In genomic region chr12:122965851-122966742, GRCh38 we compare ENCODE assay signal across 8 cellular contexts. TPM values are rescaled to one million over a fixed set of nuclear protein-coding genes. Genes with fewer than 3 reads are reported as not detected.
DNase-seq lines count a peak whose midpoint lies in the region; ATAC-seq and TF ChIP-seq lines count a peak whose summit lies in the region.

Gene ABCB9, minus strand, starts transcription at chr12:122966463. Its CDS starts 6,228 bp downstream, at chr12:122960235.

- H3K27ac Mint-ChIP-seq in activated T-helper 2 cell treated with anti-CD3 and anti-CD28 coated beads, Interferon-gamma antibody, Interleukin-2, Interleukin-4, amounts not matched to agents 10 μg/mL and 5 μg/mL and 100 μg/mL, durations not matched to agents 14 hours and 24 hours and 36 hours: no peak within 1 kb of the TSS
- H3K27ac Mint-ChIP-seq in natural killer cell: peak within 1 kb of the TSS in 1 of 2 donors; percentile 65
- H3K27ac Mint-ChIP-seq in stimulated activated naive B cell treated with anti-CD40 and anti-IgM and Interleukin-4, amounts not matched to agents 10 μg/mL and 1 μg/mL and 100 μg/mL, for 72 hours: no peak within 1 kb of the TSS

- POLR2A ChIA-PET in RWPE1 (lab: Yijun Ruan, JAX; ENCODE audit: low non-redundant PET): interaction anchor here (0.6 to 0.7 kb wide), 2 partner anchors 9 to 130 kb away, joined by 3 read pairs; no protein-coding TSS in a partner anchor

- H3K27ac ChIP-seq in RWPE1: peak within 1 kb of the TSS; percentile 71

- peak within 1 kb of the TSS; percentile 33 for H3K4me3 Mint-ChIP-seq in activated T-helper 2 cell treated with anti-CD3 and anti-CD28 coated beads, Interferon-gamma antibody, Interleukin-2, Interleukin-4, amounts not matched to agents 10 μg/mL and 5 μg/mL and 100 μg/mL, durations not matched to agents 14 hours and 24 hours and 36 hours (ENCODE audit: low read depth)
- H3K4me3 Mint-ChIP-seq in natural killer cell: peak within 1 kb of the TSS; percentile 45
- H3K4me3 Mint-ChIP-seq in stimulated activated naive B cell treated with anti-CD40 and anti-IgM and Interleukin-4, amounts not matched to agents 10 μg/mL and 1 μg/mL and 100 μg/mL, for 72 hours: peak within 1 kb of the TSS; percentile 78 to 83

- H3K36me3 Mint-ChIP-seq in activated T-helper 2 cell treated with anti-CD3 and anti-CD28 coated beads, Interferon-gamma antibody, Interleukin-2, Interleukin-4, amounts not matched to agents 10 μg/mL and 5 μg/mL and 100 μg/mL, durations not matched to agents 14 hours and 24 hours and 36 hours (ENCODE audit: low read depth): no peaks in the 10 kb centered on the region
- H3K36me3 Mint-ChIP-seq in natural killer cell: no peaks in the 10 kb centered on the region
- no peaks in the 10 kb centered on the region for H3K36me3 Mint-ChIP-seq in stimulated activated naive B cell treated with anti-CD40 and anti-IgM and Interleukin-4, amounts not matched to agents 10 μg/mL and 1 μg/mL and 100 μg/mL, for 72 hours

- TF ChIP-seq CTCF in RWPE1 (conservative IDR thresholded peaks at IDR 0.05; ENCODE audit: low read depth) (no peak), fibroblast of pulmonary artery (IDR thresholded peaks at IDR 0.05; ENCODE audit: low read length, missing control alignments) (no peak), natural killer cell (IDR thresholded peaks at IDR 0.05) (no peak)

- H3K27me3 Mint-ChIP-seq in activated T-helper 2 cell treated with anti-CD3 and anti-CD28 coated beads, Interferon-gamma antibody, Interleukin-2, Interleukin-4, amounts not matched to agents 10 μg/mL and 5 μg/mL and 100 μg/mL, durations not matched to agents 14 hours and 24 hours and 36 hours (ENCODE audit: low read depth): no peaks in the 10 kb centered on the region
- H3K27me3 Mint-ChIP-seq in natural killer cell (ENCODE audit: low read depth in 2 of 2): no peaks in the 10 kb centered on the region
- H3K27me3 Mint-ChIP-seq in stimulated activated naive B cell treated with anti-CD40 and anti-IgM and Interleukin-4, amounts not matched to agents 10 μg/mL and 1 μg/mL and 100 μg/mL, for 72 hours: no peaks in the 10 kb centered on the region

- no peaks in the 10 kb centered on the region for H3K9me3 Mint-ChIP-seq in activated T-helper 2 cell treated with anti-CD3 and anti-CD28 coated beads, Interferon-gamma antibody, Interleukin-2, Interleukin-4, amounts not matched to agents 10 μg/mL and 5 μg/mL and 100 μg/mL, durations not matched to agents 14 hours and 24 hours and 36 hours
- no peaks in the 10 kb centered on the region for H3K9me3 Mint-ChIP-seq in natural killer cell
- H3K9me3 Mint-ChIP-seq in stimulated activated naive B cell treated with anti-CD40 and anti-IgM and Interleukin-4, amounts not matched to agents 10 μg/mL and 1 μg/mL and 100 μg/mL, for 72 hours: no peaks in the 10 kb centered on the region

- ATAC-seq in GM21367 (IDR thresholded peaks at IDR 0.05; ENCODE audit: unreplicated experiment): peak; percentile 64
- ATAC-seq in natural killer cell: peak; percentile 98 to 99 (median 98)
- ATAC-seq in stimulated activated naive B cell treated with anti-CD40 and anti-IgM and Interleukin-4, amounts not matched to agents 10 μg/mL and 1 μg/mL and 100 μg/mL, for 72 hours (replicated peaks): peak; percentile 98

- CTCF ChIA-PET in RWPE1 (lab: Yijun Ruan, JAX): interaction anchor here (0.5 to 0.7 kb wide), 5 partner anchors 70 to 246 kb away, joined by 3 to 6 read pairs (median 3); partner anchors contain the start of genes PITPNM2 and VPS37B

- DNase-seq in CD1c-positive myeloid dendritic cell (ENCODE audit: extremely low spot score) (peak; percentile 96), KG1 (lab: John Stamatoyannopoulos, UW) (peak; percentile 78), RWPE1 (ENCODE audit: low spot score) (peak; percentile 98), fibroblast of pulmonary artery (ENCODE audit: low read depth) (peak; percentile 92), natural killer cell (peak; percentile 80)
- DNase-seq in activated T-helper 2 cell treated with anti-CD3 and anti-CD28 coated beads, Interferon-gamma antibody, Interleukin-2, Interleukin-4, amounts not matched to agents 10 μg/mL and 5 μg/mL and 100 μg/mL, durations not matched to agents 14 hours and 24 hours and 36 hours (ENCODE audit: low spot score): peak; percentile 85
- DNase-seq in stimulated activated naive B cell treated with anti-CD40 and anti-IgM and Interleukin-4, amounts not matched to agents 10 μg/mL and 1 μg/mL and 100 μg/mL, for 72 hours: peak; percentile 80

- intact Hi-C loops in activated T-helper 2 cell treated with anti-CD3 and anti-CD28 coated beads, Interferon-gamma antibody, Interleukin-2, Interleukin-4, amounts not matched to agents 10 μg/mL and 5 μg/mL and 100 μg/mL, durations not matched to agents 14 hours and 24 hours and 36 hours (cut with micrococcal nuclease): loop anchor here (1.0 kb wide), 1 partner anchor 8 kb away; no protein-coding TSS in a partner anchor
- intact Hi-C loops in natural killer cell (cut with micrococcal nuclease): no loop called here

- peaks cover 4% of the 10 kb centered on the region for H3K4me1 Mint-ChIP-seq in activated T-helper 2 cell treated with anti-CD3 and anti-CD28 coated beads, Interferon-gamma antibody, Interleukin-2, Interleukin-4, amounts not matched to agents 10 μg/mL and 5 μg/mL and 100 μg/mL, durations not matched to agents 14 hours and 24 hours and 36 hours (ENCODE audit: low read depth)
- peaks cover 4 to 7% of the 10 kb centered on the region in 2 donors for H3K4me1 Mint-ChIP-seq in natural killer cell
- peaks cover 8 to 15% of the 10 kb centered on the region in 2 donors for H3K4me1 Mint-ChIP-seq in stimulated activated naive B cell treated with anti-CD40 and anti-IgM and Interleukin-4, amounts not matched to agents 10 μg/mL and 1 μg/mL and 100 μg/mL, for 72 hours

- H3K4me3 ChIP-seq in fibroblast of pulmonary artery (replicated peaks; ENCODE audit: low read depth, low read length): peak within 1 kb of the TSS; percentile 82

RNA-seq across cellular contexts. Expression of gene ABCB9, which starts in this region (rescaled TPM):
- 4.4 and 5.4 TPM in 2 replicates for total RNA-seq in activated T-helper 2 cell treated with anti-CD3 and anti-CD28 coated beads, Interferon-gamma antibody, Interleukin-2, Interleukin-4, amounts not matched to agents 10 μg/mL and 5 μg/mL and 100 μg/mL, durations not matched to agents 14 hours and 24 hours and 36 hours
- total RNA-seq in natural killer cell: 1 to 10 TPM; 2.4 to 4.0 (median 3.3) TPM

Comparison
In these comparisons a context has a peak if more than half of its experiments do, and no peak if none do; other contexts are left out.
1. Peak in every context shown above with its lines: DNase-seq, ATAC-seq, H3K4me3 ChIP-seq and H3K27ac ChIP-seq.